Comparison of ENCODE assay signal across 1 cellular context in genomic region chr2:43637030-43637803, GRCh38.
TF ChIP-seq lines count a peak whose summit lies in the region.

PLEKHH2 (plus strand) TSS chr2:43637260; CDS start chr2:43644674, 7,414 bp downstream.

TF ChIP-seq in HepG2, 621 proteins besides CTCF, POLR2A, EP300 and RAD21 (continued from another document):
- TF ChIP-seq, protein P1, sequence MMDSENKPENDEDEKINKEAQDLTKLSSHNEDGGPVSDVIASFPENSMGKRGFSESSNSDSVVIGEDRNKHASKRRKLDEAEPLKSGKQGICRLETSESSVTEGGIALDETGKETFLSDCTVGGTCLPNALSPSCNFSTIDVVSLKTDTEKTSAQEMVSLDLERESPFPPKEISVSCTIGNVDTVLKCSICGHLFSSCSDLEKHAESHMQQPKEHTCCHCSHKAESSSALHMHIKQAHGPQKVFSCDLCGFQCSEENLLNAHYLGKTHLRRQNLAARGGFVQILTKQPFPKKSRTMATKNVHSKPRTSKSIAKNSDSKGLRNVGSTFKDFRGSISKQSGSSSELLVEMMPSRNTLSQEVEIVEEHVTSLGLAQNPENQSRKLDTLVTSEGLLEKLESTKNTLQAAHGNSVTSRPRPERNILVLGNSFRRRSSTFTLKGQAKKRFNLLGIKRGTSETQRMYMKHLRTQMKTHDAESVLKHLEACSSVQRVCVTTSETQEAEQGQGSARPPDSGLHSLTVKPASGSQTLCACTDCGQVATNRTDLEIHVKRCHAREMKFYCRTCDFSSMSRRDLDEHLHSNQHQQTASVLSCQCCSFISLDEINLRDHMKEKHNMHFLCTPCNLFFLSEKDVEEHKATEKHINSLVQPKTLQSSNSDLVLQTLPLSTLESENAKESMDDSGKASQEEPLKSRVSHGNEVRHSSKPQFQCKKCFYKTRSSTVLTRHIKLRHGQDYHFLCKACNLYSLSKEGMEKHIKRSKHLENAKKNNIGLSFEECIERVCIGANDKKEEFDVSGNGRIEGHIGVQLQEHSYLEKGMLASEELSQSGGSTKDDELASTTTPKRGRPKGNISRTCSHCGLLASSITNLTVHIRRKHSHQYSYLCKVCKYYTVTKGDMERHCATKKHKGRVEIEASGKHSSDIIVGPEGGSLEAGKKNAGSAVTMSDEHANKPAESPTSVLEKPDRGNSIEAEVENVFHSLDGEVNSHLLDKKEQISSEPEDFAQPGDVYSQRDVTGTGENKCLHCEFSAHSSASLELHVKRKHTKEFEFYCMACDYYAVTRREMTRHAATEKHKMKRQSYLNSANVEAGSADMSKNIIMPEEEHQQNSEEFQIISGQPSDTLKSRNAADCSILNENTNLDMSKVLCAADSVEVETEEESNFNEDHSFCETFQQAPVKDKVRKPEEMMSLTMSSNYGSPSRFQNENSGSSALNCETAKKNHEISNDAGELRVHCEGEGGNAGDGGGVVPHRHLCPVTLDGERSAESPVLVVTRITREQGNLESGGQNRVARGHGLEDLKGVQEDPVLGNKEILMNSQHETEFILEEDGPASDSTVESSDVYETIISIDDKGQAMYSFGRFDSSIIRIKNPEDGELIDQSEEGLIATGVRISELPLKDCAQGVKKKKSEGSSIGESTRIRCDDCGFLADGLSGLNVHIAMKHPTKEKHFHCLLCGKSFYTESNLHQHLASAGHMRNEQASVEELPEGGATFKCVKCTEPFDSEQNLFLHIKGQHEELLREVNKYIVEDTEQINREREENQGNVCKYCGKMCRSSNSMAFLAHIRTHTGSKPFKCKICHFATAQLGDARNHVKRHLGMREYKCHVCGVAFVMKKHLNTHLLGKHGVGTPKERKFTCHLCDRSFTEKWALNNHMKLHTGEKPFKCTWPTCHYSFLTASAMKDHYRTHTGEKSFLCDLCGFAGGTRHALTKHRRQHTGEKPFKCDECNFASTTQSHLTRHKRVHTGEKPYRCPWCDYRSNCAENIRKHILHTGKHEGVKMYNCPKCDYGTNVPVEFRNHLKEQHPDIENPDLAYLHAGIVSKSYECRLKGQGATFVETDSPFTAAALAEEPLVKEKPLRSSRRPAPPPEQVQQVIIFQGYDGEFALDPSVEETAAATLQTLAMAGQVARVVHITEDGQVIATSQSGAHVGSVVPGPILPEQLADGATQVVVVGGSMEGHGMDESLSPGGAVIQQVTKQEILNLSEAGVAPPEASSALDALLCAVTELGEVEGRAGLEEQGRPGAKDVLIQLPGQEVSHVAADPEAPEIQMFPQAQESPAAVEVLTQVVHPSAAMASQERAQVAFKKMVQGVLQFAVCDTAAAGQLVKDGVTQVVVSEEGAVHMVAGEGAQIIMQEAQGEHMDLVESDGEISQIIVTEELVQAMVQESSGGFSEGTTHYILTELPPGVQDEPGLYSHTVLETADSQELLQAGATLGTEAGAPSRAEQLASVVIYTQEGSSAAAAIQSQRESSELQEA (CRISPR knock-in tag; IDR thresholded peaks at IDR 0.05; ENCODE audit: not compliant biosample characterization): peak; percentile 49
- TF ChIP-seq MLLT10 (CRISPR knock-in tag; IDR thresholded peaks at IDR 0.05) (no peak), ZNF431 (CRISPR knock-in tag; IDR thresholded peaks at IDR 0.05; ENCODE audit: borderline replicate concordance, low read depth) (no peak), THAP9 (CRISPR knock-in tag; IDR thresholded peaks at IDR 0.05; ENCODE audit: borderline replicate concordance) (no peak; the same call in 1 of the 2 replicates), MAX (IDR thresholded peaks at IDR 0.05) (no peak), SP4 (CRISPR knock-in tag; IDR thresholded peaks at IDR 0.05) (peak; percentile 100), SRSF1 (optimal IDR thresholded peaks at IDR 0.05; ENCODE audit: low read depth, low read length) (peak; percentile 48), HIVEP1 (CRISPR knock-in tag; IDR thresholded peaks at IDR 0.05) (no peak), ZNF382 (CRISPR knock-in tag; IDR thresholded peaks at IDR 0.05; ENCODE audit: borderline replicate concordance) (no peak), TOPORS (CRISPR knock-in tag; IDR thresholded peaks at IDR 0.05) (no peak), NR0B2 (CRISPR knock-in tag; IDR thresholded peaks at IDR 0.05) (no peak), ZNF775 (CRISPR knock-in tag; IDR thresholded peaks at IDR 0.05; ENCODE audit: borderline replicate concordance) (no peak), MTA3 (CRISPR knock-in tag; IDR thresholded peaks at IDR 0.05) (no peak), ZNF687 (CRISPR knock-in tag; IDR thresholded peaks at IDR 0.05) (peak; percentile 75), KDM5B (CRISPR knock-in tag; IDR thresholded peaks at IDR 0.05; ENCODE audit: borderline replicate concordance) (peak; percentile 63; the same call in 1 of the 2 replicates), SAP130 (CRISPR knock-in tag; IDR thresholded peaks at IDR 0.05; ENCODE audit: low read depth) (peak; percentile 56), SSRP1 (CRISPR knock-in tag; IDR thresholded peaks at IDR 0.05) (no peak), RCOR2 (CRISPR knock-in tag; IDR thresholded peaks at IDR 0.05) (no peak), HOXD1 (CRISPR knock-in tag; IDR thresholded peaks at IDR 0.05) (peak; percentile 73), FOXO4 (CRISPR knock-in tag; conservative IDR thresholded peaks at IDR 0.05) (no peak)
- TF ChIP-seq, protein P2, sequence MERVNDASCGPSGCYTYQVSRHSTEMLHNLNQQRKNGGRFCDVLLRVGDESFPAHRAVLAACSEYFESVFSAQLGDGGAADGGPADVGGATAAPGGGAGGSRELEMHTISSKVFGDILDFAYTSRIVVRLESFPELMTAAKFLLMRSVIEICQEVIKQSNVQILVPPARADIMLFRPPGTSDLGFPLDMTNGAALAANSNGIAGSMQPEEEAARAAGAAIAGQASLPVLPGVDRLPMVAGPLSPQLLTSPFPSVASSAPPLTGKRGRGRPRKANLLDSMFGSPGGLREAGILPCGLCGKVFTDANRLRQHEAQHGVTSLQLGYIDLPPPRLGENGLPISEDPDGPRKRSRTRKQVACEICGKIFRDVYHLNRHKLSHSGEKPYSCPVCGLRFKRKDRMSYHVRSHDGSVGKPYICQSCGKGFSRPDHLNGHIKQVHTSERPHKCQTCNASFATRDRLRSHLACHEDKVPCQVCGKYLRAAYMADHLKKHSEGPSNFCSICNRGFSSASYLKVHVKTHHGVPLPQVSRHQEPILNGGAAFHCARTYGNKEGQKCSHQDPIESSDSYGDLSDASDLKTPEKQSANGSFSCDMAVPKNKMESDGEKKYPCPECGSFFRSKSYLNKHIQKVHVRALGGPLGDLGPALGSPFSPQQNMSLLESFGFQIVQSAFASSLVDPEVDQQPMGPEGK (CRISPR knock-in tag; IDR thresholded peaks at IDR 0.05): peak; percentile 37; the same call in 1 of the 2 replicates
- TF ChIP-seq, protein P3, sequence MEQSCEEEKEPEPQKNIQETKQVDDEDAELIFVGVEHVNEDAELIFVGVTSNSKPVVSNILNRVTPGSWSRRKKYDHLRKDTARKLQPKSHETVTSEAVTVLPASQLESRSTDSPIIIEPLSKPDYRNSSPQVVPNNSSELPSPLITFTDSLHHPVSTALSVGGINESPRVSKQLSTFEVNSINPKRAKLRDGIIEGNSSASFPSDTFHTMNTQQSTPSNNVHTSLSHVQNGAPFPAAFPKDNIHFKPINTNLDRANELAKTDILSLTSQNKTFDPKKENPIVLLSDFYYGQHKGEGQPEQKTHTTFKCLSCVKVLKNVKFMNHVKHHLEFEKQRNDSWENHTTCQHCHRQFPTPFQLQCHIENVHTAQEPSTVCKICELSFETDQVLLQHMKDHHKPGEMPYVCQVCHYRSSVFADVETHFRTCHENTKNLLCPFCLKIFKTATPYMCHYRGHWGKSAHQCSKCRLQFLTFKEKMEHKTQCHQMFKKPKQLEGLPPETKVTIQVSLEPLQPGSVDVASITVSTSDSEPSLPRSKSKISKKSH (CRISPR knock-in tag; IDR thresholded peaks at IDR 0.05; ENCODE audit: borderline replicate concordance): 0 out of 2 replicates have a peak, but pooled peaks have one; percentile 44
- TF ChIP-seq, protein P4, sequence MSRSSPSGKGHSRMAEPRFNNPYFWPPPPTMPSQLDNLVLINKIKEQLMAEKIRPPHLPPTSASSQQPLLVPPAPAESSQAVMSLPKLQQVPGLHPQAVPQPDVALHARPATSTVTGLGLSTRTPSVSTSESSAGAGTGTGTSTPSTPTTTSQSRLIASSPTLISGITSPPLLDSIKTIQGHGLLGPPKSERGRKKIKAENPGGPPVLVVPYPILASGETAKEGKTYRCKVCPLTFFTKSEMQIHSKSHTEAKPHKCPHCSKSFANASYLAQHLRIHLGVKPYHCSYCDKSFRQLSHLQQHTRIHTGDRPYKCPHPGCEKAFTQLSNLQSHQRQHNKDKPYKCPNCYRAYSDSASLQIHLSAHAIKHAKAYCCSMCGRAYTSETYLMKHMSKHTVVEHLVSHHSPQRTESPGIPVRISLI (CRISPR knock-in tag; IDR thresholded peaks at IDR 0.05; ENCODE audit: borderline replicate concordance): no peak
- TF ChIP-seq, protein P5, sequence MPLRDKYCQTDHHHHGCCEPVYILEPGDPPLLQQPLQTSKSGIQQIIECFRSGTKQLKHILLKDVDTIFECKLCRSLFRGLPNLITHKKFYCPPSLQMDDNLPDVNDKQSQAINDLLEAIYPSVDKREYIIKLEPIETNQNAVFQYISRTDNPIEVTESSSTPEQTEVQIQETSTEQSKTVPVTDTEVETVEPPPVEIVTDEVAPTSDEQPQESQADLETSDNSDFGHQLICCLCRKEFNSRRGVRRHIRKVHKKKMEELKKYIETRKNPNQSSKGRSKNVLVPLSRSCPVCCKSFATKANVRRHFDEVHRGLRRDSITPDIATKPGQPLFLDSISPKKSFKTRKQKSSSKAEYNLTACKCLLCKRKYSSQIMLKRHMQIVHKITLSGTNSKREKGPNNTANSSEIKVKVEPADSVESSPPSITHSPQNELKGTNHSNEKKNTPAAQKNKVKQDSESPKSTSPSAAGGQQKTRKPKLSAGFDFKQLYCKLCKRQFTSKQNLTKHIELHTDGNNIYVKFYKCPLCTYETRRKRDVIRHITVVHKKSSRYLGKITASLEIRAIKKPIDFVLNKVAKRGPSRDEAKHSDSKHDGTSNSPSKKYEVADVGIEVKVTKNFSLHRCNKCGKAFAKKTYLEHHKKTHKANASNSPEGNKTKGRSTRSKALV (CRISPR knock-in tag; IDR thresholded peaks at IDR 0.05): peak; percentile 77; the same call in 1 of the 2 replicates
